31 cellular contexts compared by ENCODE assay signal in the genomic region with DNA sequence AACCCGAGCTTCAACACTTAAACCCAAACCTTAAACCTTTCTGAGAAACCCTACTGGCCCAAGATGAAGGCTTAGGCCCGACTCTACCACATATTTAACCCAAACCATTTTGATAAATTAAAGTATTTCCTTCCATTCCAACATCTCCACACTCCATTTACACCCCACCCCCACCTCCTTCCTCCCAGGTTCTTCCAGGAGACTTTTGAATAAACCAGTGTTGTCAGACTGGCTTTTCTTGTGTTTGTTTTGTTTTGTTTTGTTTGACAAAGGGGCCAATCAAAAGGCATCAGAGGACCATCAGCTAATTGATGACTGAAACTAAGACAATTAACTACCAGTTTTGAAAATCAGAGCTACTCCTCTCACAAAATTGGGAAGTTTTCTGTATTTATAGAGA. TPM values are rescaled to one million over a fixed set of nuclear protein-coding genes. Genes with fewer than 3 reads are reported as not detected.
A peak's percentile ranks its signal among the peaks of the same experiment; 100 is the strongest.
DNase-seq lines count a peak whose midpoint lies in the region; ATAC-seq and TF ChIP-seq lines count a peak whose summit lies in the region.
"Had no signal": no experiment of that assay in that cellular context is flagged by ENCODE, and none has a peak within 500 bp of the region (broad histone marks: within the 10 kb centered on the region; RNA-seq: fewer than 3 reads in every experiment).

No MANE protein-coding gene starts in this region.

- no TSS peak for BruUV-seq in Panc1 (replicated peaks; lab: Mats Ljungman, UMichigan)

- H3K9ac ChIP-seq in H9 (ENCODE audit: extremely low read depth, insufficient read length, low read length) (no peak overlapping the region), iPS-18a (ENCODE audit: low read length) (peak overlapping the region; percentile 31)

- H3K27me3 Mint-ChIP-seq in H9 (ENCODE audit: low read depth) (no peaks in the 10 kb centered on the region), progenitor cell of endocrine pancreas (no peaks in the 10 kb centered on the region)
- H3K27me3 Mint-ChIP-seq: naive B cell had no signal

- H3T11ph ChIP-seq in H9 (ENCODE audit: low read length) = peak overlapping the region; percentile 74

- peak overlapping the region; percentile 66 for H2AFZ ChIP-seq in H9 (ENCODE audit: low read length)

- POLR2A ChIA-PET in Panc1 (lab: Charles Lee) = no interaction called here

- H3K36me3 ChIP-seq in Panc1 (ENCODE audit: control insufficient read depth, insufficient read depth, low read length) (peaks cover 3% of the 10 kb centered on the region; the same call in 1 of the 2 replicates), iPS-18a (ENCODE audit: control insufficient read depth, low read depth, low read length) (no peaks in the 10 kb centered on the region), stomach (no peaks in the 10 kb centered on the region)
- H3K36me3 ChIP-seq: MG63, transverse colon had no signal

- H3K9me3 ChIP-seq in H9 (ENCODE audit: control insufficient read depth, low read depth, low read length) (no peaks in the 10 kb centered on the region), Panc1 (ENCODE audit: control insufficient read depth, insufficient read depth, low read depth, low read length) (no peaks in the 10 kb centered on the region), iPS-18a (ENCODE audit: control insufficient read depth, low read depth, low read length) (no peaks in the 10 kb centered on the region), stomach (no peaks in the 10 kb centered on the region)
- H3K9me3 ChIP-seq: MG63, transverse colon had no signal

- H2BK5ac ChIP-seq in H9 (ENCODE audit: insufficient read length, low read length) = no peak overlapping the region

- H3K4me2 ChIP-seq in H9 (ENCODE audit: insufficient read depth, insufficient read length, low read length) = peak overlapping the region; percentile 27

- peaks cover 10% of the 10 kb centered on the region; the same call in 1 of the 2 replicates for H3K4me1 ChIP-seq in H9 (ENCODE audit: insufficient read depth, low read length)
- peaks cover 48% of the 10 kb centered on the region for H3K4me1 ChIP-seq in Panc1 (ENCODE audit: control insufficient read depth, insufficient read depth, low read length)
- peaks cover 36% of the 10 kb centered on the region for H3K4me1 ChIP-seq in iPS-18a (ENCODE audit: control insufficient read depth, low read depth, low read length)
- peaks cover 0 to 8% (median 3%) of the 10 kb centered on the region in 4 donors for H3K4me1 ChIP-seq in stomach

- H3K79me1 ChIP-seq in H9 (ENCODE audit: insufficient read depth, low read depth, low read length, poor library complexity, severe bottlenecking) = no peaks in the 10 kb centered on the region

- peaks cover 12% of the 10 kb centered on the region for H3K23me2 ChIP-seq in H9 (ENCODE audit: insufficient read length, low read depth, low read length, poor library complexity, severe bottlenecking)

- in situ Hi-C loops in Panc1 (cut with HindIII; ENCODE audit: low pct_unique_long_range_greater_than_20kb, low sequenced_read_pairs) = no loop called here

- CTCF ChIA-PET in Panc1 (lab: Charles Lee) = interaction anchor here (0.7 kb wide), 1 partner anchor 689 kb away, joined by 4 read pairs; no protein-coding TSS in a partner anchor

- no peak overlapping the region for H3K56ac ChIP-seq in H9 (ENCODE audit: insufficient read length, low read depth, low read length)

- no peak overlapping the region for H2AK5ac ChIP-seq in H9 (ENCODE audit: insufficient read length, low read length)

- ATAC-seq in Panc1 (no peak), HG02642 (IDR thresholded peaks at IDR 0.05; ENCODE audit: poor library complexity, unreplicated experiment) (no peak)
- ATAC-seq: left ventricle myocardium superior had no signal

- intact Hi-C loops in Panc1 (cut with micrococcal nuclease; ENCODE audit: unreplicated experiment) = no loop called here
- intact Hi-C loops in stomach (cut with DNase I; ENCODE audit: low total_unique reads) = no loop called here

- H2BK120ac ChIP-seq in H9 (ENCODE audit: low read depth, low read length, poor library complexity, severe bottlenecking) = no peak overlapping the region

- peak overlapping the region; percentile 12 to 70 for H3K4me3 Mint-ChIP-seq in H9
- no peak overlapping the region for H3K4me3 Mint-ChIP-seq in progenitor cell of endocrine pancreas (ENCODE audit: low read depth)
- H3K4me3 Mint-ChIP-seq: activated naive CD8-positive, alpha-beta T cell; HFFc6; mesothelial cell of epicardium had no signal

- no peak overlapping the region for H3K18ac ChIP-seq in H9 (ENCODE audit: insufficient read length, low read depth, low read length)

- no peak overlapping the region for H2BK20ac ChIP-seq in H9 (ENCODE audit: low read depth, low read length, poor library complexity, severe bottlenecking)

- DNase-seq in H9 (peak; percentile 52), Panc1 (ENCODE audit: low read depth, low spot score) (no peak), progenitor cell of endocrine pancreas (ENCODE audit: low spot score, unreplicated experiment) (no peak), stomach (no peak), GM19238 (ENCODE audit: insufficient read length, low spot score) (no peak), NCI-H2227 (lab: John Stamatoyannopoulos, UW; ENCODE audit: unreplicated experiment) (no peak)
- DNase-seq: activated CD4-positive, alpha-beta T cell treated with anti-CD3 and anti-CD28 coated beads for 48 hours; activated effector memory CD4-positive, alpha-beta T cell treated with anti-CD3 and anti-CD28 coated beads, Interleukin-2, amount 50 U/mL, for 16 hours; anterior cingulate cortex; C1 segment of cervical spinal cord; COR-L47; DMS53; HFFc6; KG1; left ventricle myocardium superior; MG63; naive B cell; NCI-H1105 treated with DMSO at 0.1 percent for 48 hours; NCI-H1930; NCI-H2171 treated with DMSO at 0.1 percent for 48 hours; NCI-H524 treated with DMSO at 0.1 percent for 48 hours; occipital lobe; SIG-M5; stimulated activated CD4-positive, alpha-beta T cell treated with anti-CD3 and anti-CD28 coated beads, Interleukin-4, amount 100 ng/mL, for 1 hour; transverse colon had no signal

- no peaks in the 10 kb centered on the region for H4K20me1 ChIP-seq in H9 (ENCODE audit: control insufficient read depth, insufficient read depth, insufficient read length)

- H4K91ac ChIP-seq in H9 (ENCODE audit: insufficient read length, low read depth, low read length) = no peak overlapping the region

- peaks cover 0 to 2% of the 10 kb centered on the region in 2 experiments; a peak in 1 of 5 replicates for H3K9me3 Mint-ChIP-seq in H9
- no peaks in the 10 kb centered on the region for H3K9me3 Mint-ChIP-seq in progenitor cell of endocrine pancreas (ENCODE audit: low read depth)
- H3K9me3 Mint-ChIP-seq: HFFc6, mesothelial cell of epicardium, naive B cell had no signal

- TF ChIP-seq EP300 in stomach (IDR thresholded peaks at IDR 0.05) = no peak

- H3K23ac ChIP-seq in H9 (ENCODE audit: insufficient read length, low read depth, low read length) = no peak overlapping the region

- H3K4me3 ChIP-seq in Panc1 (ENCODE audit: low read depth in 2 of 2, low read length in 2 of 2) (no peak overlapping the region), iPS-18a (ENCODE audit: low read length) (peak overlapping the region; percentile 94), stomach (no peak overlapping the region)
- H3K4me3 ChIP-seq: MG63, transverse colon had no signal

- H3K79me2 ChIP-seq in H9 (ENCODE audit: insufficient read depth, low read length) = peaks cover 2% of the 10 kb centered on the region; the same call in 1 of the 2 replicates

- H3K4ac ChIP-seq in H9 (ENCODE audit: low read depth, low read length) = no peak overlapping the region

- no peak overlapping the region for H4K8ac ChIP-seq in H9 (replicated peaks; ENCODE audit: insufficient read length, low read depth, low read length)

- TF ChIP-seq POLR2A in stomach (IDR thresholded peaks at IDR 0.05) = no peak

- H3K27ac ChIP-seq in H9 (ENCODE audit: insufficient read length, low read depth, low read length) (peak overlapping the region; percentile 16), Panc1 (ENCODE audit: low read length) (peak overlapping the region; percentile 100), iPS-18a (ENCODE audit: low read length) (peak overlapping the region; percentile 7), stomach (no peak overlapping the region)

- no peaks in the 10 kb centered on the region for H3K27me3 ChIP-seq in H9 (ENCODE audit: insufficient read depth, low read length)
- H3K27me3 ChIP-seq in Panc1 (ENCODE audit: control insufficient read depth, insufficient read depth, low read length) = no peaks in the 10 kb centered on the region
- no peaks in the 10 kb centered on the region for H3K27me3 ChIP-seq in iPS-18a (ENCODE audit: control insufficient read depth, insufficient read depth, low read length)
- H3K27me3 ChIP-seq in stomach = no peaks in the 10 kb centered on the region
- H3K27me3 ChIP-seq: MG63, transverse colon had no signal

- no peak overlapping the region for H2BK15ac ChIP-seq in H9 (ENCODE audit: low read depth, low read length)

- TF ChIP-seq CTCF in H9 (conservative IDR thresholded peaks at IDR 0.05) (no peak), Panc1 (IDR thresholded peaks at IDR 0.05) (no peak), progenitor cell of endocrine pancreas (IDR thresholded peaks at IDR 0.05; ENCODE audit: unreplicated experiment) (no peak), stomach (IDR thresholded peaks at IDR 0.05) (no peak)

- no peak overlapping the region for H3K14ac ChIP-seq in H9 (ENCODE audit: insufficient read depth, low read length)

- peaks cover 42 to 45% of the 10 kb centered on the region in 2 experiments for H3K4me1 Mint-ChIP-seq in H9
- H3K4me1 Mint-ChIP-seq in progenitor cell of endocrine pancreas (ENCODE audit: low read depth) = peaks cover 29% of the 10 kb centered on the region

- peaks cover 0 to 8% (median 0%) of the 10 kb centered on the region in 3 experiments; a peak in 3 of 7 replicates for H3K36me3 Mint-ChIP-seq in H9 (ENCODE audit: insufficient read depth in 1 of 3, low read depth in 3 of 3)
- H3K36me3 Mint-ChIP-seq in progenitor cell of endocrine pancreas (ENCODE audit: insufficient read depth) = no peaks in the 10 kb centered on the region
- H3K36me3 Mint-ChIP-seq: activated naive CD8-positive, alpha-beta T cell; mesothelial cell of epicardium; naive B cell had no signal

- H2BK12ac ChIP-seq in H9 (ENCODE audit: insufficient read length, low read depth, low read length) = no peak overlapping the region

- no CpG with 5 or more reads among the region's 2 CpGs for WGBS in H9 (ENCODE audit: extremely low coverage, insufficient read length, low lambda C conversion rate)
- WGBS in stomach, 5 donors = 76 to 87% (median 79%) methylated on average over 2 of the region's 2 CpGs

- H4K5ac ChIP-seq in H9 (ENCODE audit: insufficient read length, low read depth, low read length) = no peak overlapping the region

- H3K27ac Mint-ChIP-seq in H9 (peak overlapping the region; percentile 84 to 99 (median 92)), progenitor cell of endocrine pancreas (peak overlapping the region; percentile 78)
- H3K27ac Mint-ChIP-seq: activated naive CD8-positive, alpha-beta T cell; HFFc6; mesothelial cell of epicardium had no signal

RNA-seq across cellular contexts. Expression of a gene that starts 4.6 kb away (rescaled TPM):
- total RNA-seq in H9 (2021) (63.7 and 67.0 TPM in 2 replicates), Panc1 (2021; ENCODE audit: unreplicated experiment) (37.5 TPM), progenitor cell of endocrine pancreas (134 and 148 TPM in 2 replicates), stomach (100 to 1,000 TPM in 1 of 5 donors, 10 to 100 TPM in 4; 19.0 to 386 (median 27.2) TPM)
- 22.8 TPM for polyA plus RNA-seq in Panc1 (2012; ENCODE audit: insufficient read length)
- 1 to 10 TPM; 5.5 to 8.7 (median 7.5) TPM for polyA plus RNA-seq in stomach
- total RNA-seq: activated CD8-positive, alpha-beta memory T cell treated with anti-CD3 and anti-CD28 coated beads for 36 hours; T-helper 2 cell treated with Interferon-gamma antibody and Interleukin-4, amounts not matched to agents 100 ng/mL and 5 ng/mL, for 36 hours had no signal

Comparison
In these comparisons a context has a peak if more than half of its experiments do, and no peak if none do; other contexts are left out.
1. H3K27ac ChIP-seq: peak in H9 (single experiment), Panc1 (single experiment) and iPS-18a (single experiment); none in stomach (0 of 5).